In genomic region chr3:165191476-165191875, GRCh38 we compare ENCODE assay signal across 16 cellular contexts. TPM values are rescaled to one million over a fixed set of nuclear protein-coding genes. Genes with fewer than 3 reads are reported as not detected.
DNase-seq lines count a peak whose midpoint lies in the region; TF ChIP-seq lines count a peak whose summit lies in the region.
"Had no signal": no experiment of that assay in that cellular context is flagged by ENCODE, and none has a peak within 500 bp of the region (broad histone marks: within the 10 kb centered on the region; RNA-seq: fewer than 3 reads in every experiment).

No MANE protein-coding gene starts in this region.

- H3K4me3 ChIP-seq in SK-N-MC (peak overlapping the region; percentile 85), dorsolateral prefrontal cortex (peak overlapping the region in 55 of 59 donors; percentile 25 to 82 (median 66))
- H3K4me3 ChIP-seq: HAP-1 had no signal

- no peak for TF ChIP-seq CTCF in dorsolateral prefrontal cortex (IDR thresholded peaks at IDR 0.05 in 54 of 56, conservative IDR thresholded peaks at IDR 0.05 in 2 of 56; ENCODE audit: low read depth in 1 of 56, partially characterized antibody in 56 of 56)
- no peak for TF ChIP-seq CTCF in nephron (IDR thresholded peaks at IDR 0.05; ENCODE audit: unreplicated experiment in 3 of 3)

- no peaks in the 10 kb centered on the region for H3K9me3 Mint-ChIP-seq in nephron

- H3K36me3 ChIP-seq in SK-N-MC (ENCODE audit: insufficient read depth, low read length) = peaks cover 27% of the 10 kb centered on the region
- H3K36me3 ChIP-seq: BE2C, HAP-1 had no signal

- peaks cover 0 to 25% (median 0%) of the 10 kb centered on the region in 45 donors for H3K27me3 ChIP-seq in dorsolateral prefrontal cortex

- peaks cover 77% of the 10 kb centered on the region for H3K27me3 Mint-ChIP-seq in nephron (ENCODE audit: low read depth)

- peak overlapping the region; percentile 74 for H3K9ac ChIP-seq in SK-N-MC (ENCODE audit: insufficient read length)

- in situ Hi-C loops in ACHN (cut with HindIII; ENCODE audit: low pct_ligation_motif_present, low pct_unique_long_range_greater_than_20kb, low sequenced_read_pairs) = no loop called here

- H3K4me3 Mint-ChIP-seq in nephron = peak overlapping the region in 2 of 3 experiments; percentile 6 to 57
- H3K4me3 Mint-ChIP-seq: CD4-positive, CD25-positive, alpha-beta regulatory T cell; CD8-positive, alpha-beta memory T cell had no signal

- H3K27ac Mint-ChIP-seq in nephron = no peak overlapping the region
- H3K27ac Mint-ChIP-seq: CD4-positive, CD25-positive, alpha-beta regulatory T cell; CD8-positive, alpha-beta memory T cell had no signal

- no peaks in the 10 kb centered on the region for H3K9me3 ChIP-seq in SK-N-MC (ENCODE audit: low read depth, low read length)
- H3K9me3 ChIP-seq: BE2C, HAP-1 had no signal

- H3K27ac ChIP-seq in SK-N-MC = peak overlapping the region; percentile 65
- H3K27ac ChIP-seq in dorsolateral prefrontal cortex = peak overlapping the region in 12 of 59 donors; percentile 0 to 85 (median 12)

- peaks cover 33% of the 10 kb centered on the region for H3K4me1 Mint-ChIP-seq in nephron
- H3K4me1 Mint-ChIP-seq: CD4-positive, CD25-positive, alpha-beta regulatory T cell had no signal

- no peaks in the 10 kb centered on the region for H3K36me3 Mint-ChIP-seq in nephron (ENCODE audit: low read depth)
- H3K36me3 Mint-ChIP-seq: CD8-positive, alpha-beta memory T cell had no signal

- DNase-seq in SK-N-MC (ENCODE audit: low read depth, low spot score) = no peak
- DNase-seq in dorsolateral prefrontal cortex = no peak
- no peak for DNase-seq in stimulated activated CD4-positive, alpha-beta T cell treated with anti-CD3 and anti-CD28 coated beads, Interleukin-4, amount 100 ng/mL, for 24 hours
- no peak for DNase-seq in ACHN
- no peak for DNase-seq in occipital lobe (lab: John Stamatoyannopoulos, UW)
- DNase-seq: BE2C; CD4-positive, CD25-positive, alpha-beta regulatory T cell; CD8-positive, alpha-beta memory T cell; COR-L47; DMS 273 treated with DMSO at 0.1 percent for 48 hours; DMS79; GF-D8 had no signal

- intact Hi-C loops in dorsolateral prefrontal cortex (cut with DNase I) = no loop called here

RNA-seq across cellular contexts. Expression of gene SLITRK3, which starts 4.7 kb away (rescaled TPM):
- 10 to 100 TPM; 12.1 to 62.4 (median 36.8) TPM for total RNA-seq in dorsolateral prefrontal cortex
- total RNA-seq in occipital lobe = 6.6 TPM
- total RNA-seq: CD4-positive, CD25-positive, alpha-beta regulatory T cell; CD8-positive, alpha-beta memory T cell; Daoy; HT-29 had no signal
